In genomic region chr14:101947904-101948665, GRCh38 we compare ENCODE assay signal across 8 cellular contexts. TPM values are rescaled to one million over a fixed set of nuclear protein-coding genes. Genes with fewer than 3 reads are reported as not detected.
DNase-seq lines count a peak whose midpoint lies in the region; ATAC-seq and TF ChIP-seq lines count a peak whose summit lies in the region.

No MANE protein-coding gene starts in this region.

- peak overlapping the region; percentile 94 for H3K4me3 Mint-ChIP-seq in progenitor cell of endocrine pancreas (ENCODE audit: low read depth)

- ATAC-seq in GM18502 (IDR thresholded peaks at IDR 0.05; ENCODE audit: poor library complexity, unreplicated experiment) = peak; percentile 98
- peak; percentile 98 for ATAC-seq in HG02943 (IDR thresholded peaks at IDR 0.05; ENCODE audit: low read depth, unreplicated experiment)
- peak; percentile 98 for ATAC-seq in left ventricle myocardium superior

- no peaks in the 10 kb centered on the region for H3K9me3 Mint-ChIP-seq in progenitor cell of endocrine pancreas (ENCODE audit: low read depth)

- intact Hi-C loops in left ventricle myocardium superior (cut with micrococcal nuclease) = loop anchor here (10.0 kb wide), 1 partner anchor 173 kb away; no protein-coding TSS in a partner anchor

- H3K27me3 Mint-ChIP-seq in progenitor cell of endocrine pancreas = peaks cover 29% of the 10 kb centered on the region

- no peak for TF ChIP-seq CTCF in progenitor cell of endocrine pancreas (IDR thresholded peaks at IDR 0.05; ENCODE audit: unreplicated experiment)

- DNase-seq in NCI-H187 (lab: John Stamatoyannopoulos, UW) (peak; percentile 99), T-helper 2 cell (peak; percentile 96 to 100 (median 100)), anterior cingulate cortex (lab: John Stamatoyannopoulos, UW) (peak; percentile 96 to 100 (median 99)), left ventricle myocardium superior (peak; percentile 100), progenitor cell of endocrine pancreas (ENCODE audit: low spot score, unreplicated experiment) (peak; percentile 100), ureter (ENCODE audit: low spot score) (peak; percentile 100)

- H3K4me1 Mint-ChIP-seq in progenitor cell of endocrine pancreas (ENCODE audit: low read depth) = peaks cover 13% of the 10 kb centered on the region

- no peaks in the 10 kb centered on the region for H3K36me3 Mint-ChIP-seq in progenitor cell of endocrine pancreas (ENCODE audit: insufficient read depth)

- H3K27ac Mint-ChIP-seq in progenitor cell of endocrine pancreas = peak overlapping the region; percentile 99

RNA-seq across cellular contexts. Expression of gene DYNC1H1, which starts 16.3 kb away (rescaled TPM):
- 387 TPM for total RNA-seq in left ventricle myocardium superior
- 501 and 519 TPM in 2 replicates for total RNA-seq in progenitor cell of endocrine pancreas
- total RNA-seq in ureter = 467 TPM

Comparison
In these comparisons a context has a peak if more than half of its experiments do, and no peak if none do; other contexts are left out.
1. Peak in every context shown above with its lines: DNase-seq and ATAC-seq.